In genomic region chr19:45717131-45717982, GRCh38 we compare ENCODE assay signal across 1 cellular context.
TF ChIP-seq lines count a peak whose summit lies in the region.

No MANE protein-coding gene starts in this region.

TF ChIP-seq in K562, 482 proteins besides CTCF, POLR2A, EP300 and RAD21 (continued from another document and continues in another):
- TF ChIP-seq FOXO4 (CRISPR knock-in tag; IDR thresholded peaks at IDR 0.05) = no peak
- TF ChIP-seq TSC22D4 (tag; IDR thresholded peaks at IDR 0.05) = no peak
- TF ChIP-seq BCLAF1 (IDR thresholded peaks at IDR 0.05; ENCODE audit: borderline replicate concordance in 1 of 2, control insufficient read depth in 1 of 2, low read depth in 2 of 2, low read length in 1 of 2) = no peak
- TF ChIP-seq HMGXB4 (CRISPR knock-in tag; IDR thresholded peaks at IDR 0.05) = no peak
- TF ChIP-seq ZBTB17 (CRISPR knock-in tag; IDR thresholded peaks at IDR 0.05) = 0 out of 2 replicates have a peak, but pooled peaks have one; percentile 12
- TF ChIP-seq ZNF140 (CRISPR knock-in tag; IDR thresholded peaks at IDR 0.05) = no peak
- no peak for TF ChIP-seq ZNF551 (CRISPR knock-in tag; IDR thresholded peaks at IDR 0.05)
- peak; percentile 59 for TF ChIP-seq GABPA (tag; conservative IDR thresholded peaks at IDR 0.05; ENCODE audit: low read depth)
- TF ChIP-seq CBFA2T2 (conservative IDR thresholded peaks at IDR 0.05) = peak; percentile 35; the same call in 1 of the 2 replicates
- no peak for TF ChIP-seq BRF1 (IDR thresholded peaks at IDR 0.05; ENCODE audit: borderline replicate concordance, extremely low read depth, insufficient read length)
- TF ChIP-seq CBFB (CRISPR knock-in tag; IDR thresholded peaks at IDR 0.05) = no peak
- TF ChIP-seq ZC3H11A (IDR thresholded peaks at IDR 0.05; ENCODE audit: low read depth, low read length) = no peak
- TF ChIP-seq ELF1 (tag; IDR thresholded peaks at IDR 0.05) = peak; percentile 83
- no peak for TF ChIP-seq ZKSCAN1 (IDR thresholded peaks at IDR 0.05; ENCODE audit: low read depth, low read length)
- TF ChIP-seq FOXA1 (IDR thresholded peaks at IDR 0.05; ENCODE audit: borderline replicate concordance) = no peak
- TF ChIP-seq BCL6 (CRISPR knock-in tag; IDR thresholded peaks at IDR 0.05) = no peak
- TF ChIP-seq E2F6 (IDR thresholded peaks at IDR 0.05; ENCODE audit: borderline replicate concordance in 1 of 2, extremely low read depth in 1 of 2, insufficient read depth in 1 of 2, insufficient read length in 1 of 2, low read depth in 1 of 2, low read length in 1 of 2, poor library complexity in 1 of 2, severe bottlenecking in 1 of 2) = peak; percentile 58 to 75
- TF ChIP-seq ZFP91 (CRISPR knock-in tag; IDR thresholded peaks at IDR 0.05) = peak; percentile 98
- TF ChIP-seq PHB2 (IDR thresholded peaks at IDR 0.05; ENCODE audit: low read depth) = no peak
- TF ChIP-seq ZNF561 (CRISPR knock-in tag; conservative IDR thresholded peaks at IDR 0.05) = no peak
- TF ChIP-seq ZNF57 (CRISPR knock-in tag; IDR thresholded peaks at IDR 0.05) = no peak
- TF ChIP-seq IRF2 (CRISPR knock-in tag; IDR thresholded peaks at IDR 0.05) = no peak
- TF ChIP-seq SNAPC5 (CRISPR knock-in tag; IDR thresholded peaks at IDR 0.05) = no peak
- TF ChIP-seq SMAD4 (CRISPR knock-in tag; conservative IDR thresholded peaks at IDR 0.05) = peak; percentile 65
- TF ChIP-seq SP1 (CRISPR knock-in tag; IDR thresholded peaks at IDR 0.05) = peak; percentile 96
- no peak for TF ChIP-seq GTF3C2 (IDR thresholded peaks at IDR 0.05; ENCODE audit: borderline replicate concordance, extremely low read depth, insufficient read length)
- no peak for TF ChIP-seq ZNF609 (CRISPR knock-in tag; IDR thresholded peaks at IDR 0.05; ENCODE audit: borderline replicate concordance)
- TF ChIP-seq FOXM1 (IDR thresholded peaks at IDR 0.05; ENCODE audit: low read depth) = peak; percentile 91
- no peak for TF ChIP-seq FOXM1 (CRISPR knock-in tag; IDR thresholded peaks at IDR 0.05; ENCODE audit: low read depth)
- no peak for TF ChIP-seq SIRT6 (IDR thresholded peaks at IDR 0.05; ENCODE audit: low read depth, low read length)
- TF ChIP-seq ZNF668 (CRISPR knock-in tag; IDR thresholded peaks at IDR 0.05) = no peak
- TF ChIP-seq XRCC3 (IDR thresholded peaks at IDR 0.05) = no peak
- no peak for TF ChIP-seq SETDB1 (IDR thresholded peaks at IDR 0.05; ENCODE audit: low read length)
- no peak for TF ChIP-seq TRIM28 (IDR thresholded peaks at IDR 0.05)
- TF ChIP-seq SNRNP70 (optimal IDR thresholded peaks at IDR 0.05; ENCODE audit: low read depth, low read length) = no peak
- no peak for TF ChIP-seq HNRNPL (IDR thresholded peaks at IDR 0.05; ENCODE audit: low read depth, low read length)
- TF ChIP-seq PTBP1 (IDR thresholded peaks at IDR 0.05; ENCODE audit: low read depth, low read length) = no peak
- no peak for TF ChIP-seq SMARCA4 (IDR thresholded peaks at IDR 0.05)
- no peak for TF ChIP-seq EWSR1 (IDR thresholded peaks at IDR 0.05; ENCODE audit: borderline replicate concordance, low read depth, partially characterized antibody)
- peak; percentile 83 for TF ChIP-seq SOX6 (IDR thresholded peaks at IDR 0.05)
- peak; percentile 92 for TF ChIP-seq BACH1 (tag; IDR thresholded peaks at IDR 0.05)
- no peak for TF ChIP-seq CREBBP (IDR thresholded peaks at IDR 0.05; ENCODE audit: low read depth, low read length)
- TF ChIP-seq ILK (tag; IDR thresholded peaks at IDR 0.05; ENCODE audit: borderline replicate concordance, low read depth) = no peak
- TF ChIP-seq MCM2 (IDR thresholded peaks at IDR 0.05; ENCODE audit: low read depth) = no peak
- TF ChIP-seq OTX1 (CRISPR knock-in tag; IDR thresholded peaks at IDR 0.05) = no peak
- TF ChIP-seq HES1 (IDR thresholded peaks at IDR 0.05; ENCODE audit: low read depth) = no peak
- no peak for TF ChIP-seq ZEB2 (IDR thresholded peaks at IDR 0.05)
- TF ChIP-seq RFX7 (CRISPR knock-in tag; IDR thresholded peaks at IDR 0.05) = no peak
- no peak for TF ChIP-seq MECOM (CRISPR knock-in tag; IDR thresholded peaks at IDR 0.05)
- TF ChIP-seq HEY1 (CRISPR knock-in tag; IDR thresholded peaks at IDR 0.05; ENCODE audit: borderline replicate concordance) = no peak
- TF ChIP-seq ZNF778 (CRISPR knock-in tag; IDR thresholded peaks at IDR 0.05) = no peak
- TF ChIP-seq ZBTB43 (CRISPR knock-in tag; IDR thresholded peaks at IDR 0.05) = no peak
- no peak for TF ChIP-seq ATF1 (CRISPR knock-in tag; IDR thresholded peaks at IDR 0.05)
- peak; percentile 93 for TF ChIP-seq ATF1 (tag; IDR thresholded peaks at IDR 0.05)
- no peak for TF ChIP-seq STAG1 (CRISPR knock-in tag; IDR thresholded peaks at IDR 0.05; ENCODE audit: borderline replicate concordance)
- TF ChIP-seq YBX1 (IDR thresholded peaks at IDR 0.05) = no peak
